In genomic region chr5:60927450-60927849, GRCh38 we compare ENCODE assay signal across 7 cellular contexts.
"Had no signal": no experiment of that assay in that cellular context is flagged by ENCODE, and none has a peak within 500 bp of the region (broad histone marks: within the 10 kb centered on the region; RNA-seq: fewer than 3 reads in every experiment).

No MANE protein-coding gene starts in this region.

- H3K9me3 Mint-ChIP-seq: GM23338, H9, IgD-negative memory B cell had no signal

- FAIRE-seq: H1, H54, HTR-8/SVneo had no signal

- H3K4me3 ChIP-seq: GM23338 had no signal

- H3K27ac Mint-ChIP-seq: GM23338, H9, IgD-negative memory B cell had no signal

- DNase-seq: H9, HCEC 1CT had no signal

- ATAC-seq: GM23338 had no signal
